In genomic region chr19:7943444-7944176, GRCh38 we compare ENCODE assay signal across 8 cellular contexts. TPM values are rescaled to one million over a fixed set of nuclear protein-coding genes. Genes with fewer than 3 reads are reported as not detected.
DNase-seq lines count a peak whose midpoint lies in the region; ATAC-seq and TF ChIP-seq lines count a peak whose summit lies in the region.

TIMM44 (minus strand) TSS chr19:7943666; CDS start chr19:7943651, 15 bp downstream.

- intact Hi-C loops in left ventricle myocardium inferior (cut with micrococcal nuclease): no loop called here

- TF ChIP-seq POLR2A in GM15510 (IDR thresholded peaks at IDR 0.05; ENCODE audit: borderline replicate concordance, extremely low read depth, insufficient read length): peak; percentile 90

- peaks cover 32% of the 10 kb centered on the region for H3K4me1 ChIP-seq in left ventricle myocardium inferior

- peak within 1 kb of the TSS; percentile 94 for H3K4me3 Mint-ChIP-seq in T-helper 17 cell
- peak within 1 kb of the TSS; percentile 92 for H3K4me3 Mint-ChIP-seq in progenitor cell of endocrine pancreas (ENCODE audit: low read depth)

- ATAC-seq in HG02885 (IDR thresholded peaks at IDR 0.05; ENCODE audit: poor library complexity, unreplicated experiment): peak; percentile 98
- peak; percentile 97 for ATAC-seq in T-helper 17 cell

- peak; percentile 97 for DNase-seq in NCI-H1694 treated with DMSO at 0.1 percent for 48 hours (lab: John Stamatoyannopoulos, UW)
- peak; percentile 96 to 97 (median 96) for DNase-seq in T-helper 17 cell
- DNase-seq in amygdala (lab: John Stamatoyannopoulos, UW): peak; percentile 82 to 100 (median 99)
- DNase-seq in left ventricle myocardium inferior: peak; percentile 99
- DNase-seq in progenitor cell of endocrine pancreas (ENCODE audit: low spot score, unreplicated experiment): peak; percentile 96
- DNase-seq in ureter (ENCODE audit: low spot score): peak; percentile 99

- H3K9me3 ChIP-seq in T-helper 17 cell (ENCODE audit: control insufficient read depth, low read length, poor library complexity, severe bottlenecking): no peaks in the 10 kb centered on the region
- H3K9me3 ChIP-seq in left ventricle myocardium inferior (replicated peaks): no peaks in the 10 kb centered on the region

- H3K27ac Mint-ChIP-seq in T-helper 17 cell: peak within 1 kb of the TSS; percentile 95
- H3K27ac Mint-ChIP-seq in progenitor cell of endocrine pancreas: peak within 1 kb of the TSS; percentile 100

- H3K27me3 Mint-ChIP-seq in T-helper 17 cell: no peaks in the 10 kb centered on the region
- H3K27me3 Mint-ChIP-seq in progenitor cell of endocrine pancreas: no peaks in the 10 kb centered on the region

- peaks cover 23% of the 10 kb centered on the region for H3K36me3 ChIP-seq in left ventricle myocardium inferior

- no peaks in the 10 kb centered on the region for H3K9me3 Mint-ChIP-seq in progenitor cell of endocrine pancreas (ENCODE audit: low read depth)

- H3K4me3 ChIP-seq in left ventricle myocardium inferior: peak within 1 kb of the TSS; percentile 75

- H3K4me1 Mint-ChIP-seq in T-helper 17 cell (peaks cover 24% of the 10 kb centered on the region), progenitor cell of endocrine pancreas (ENCODE audit: low read depth) (peaks cover 7% of the 10 kb centered on the region)

- no peaks in the 10 kb centered on the region for H3K36me3 Mint-ChIP-seq in T-helper 17 cell (ENCODE audit: low read depth)
- H3K36me3 Mint-ChIP-seq in progenitor cell of endocrine pancreas (ENCODE audit: insufficient read depth): peaks cover 9% of the 10 kb centered on the region

- no peaks in the 10 kb centered on the region for H3K27me3 ChIP-seq in left ventricle myocardium inferior (ENCODE audit: low read depth)

- peak within 1 kb of the TSS; percentile 95 for H3K27ac ChIP-seq in left ventricle myocardium inferior (replicated peaks)

- no peak for TF ChIP-seq CTCF in left ventricle myocardium inferior (IDR thresholded peaks at IDR 0.05; ENCODE audit: borderline replicate concordance)
- no peak for TF ChIP-seq CTCF in progenitor cell of endocrine pancreas (IDR thresholded peaks at IDR 0.05; ENCODE audit: unreplicated experiment)

RNA-seq across cellular contexts. Expression of gene TIMM44, which starts in this region (rescaled TPM):
- total RNA-seq in T-helper 17 cell (10 to 100 TPM; 89.5 to 93.1 TPM), left ventricle myocardium inferior (89.1 TPM), progenitor cell of endocrine pancreas (75.0 and 75.2 TPM in 2 replicates), ureter (78.3 TPM)

Comparison
In these comparisons a context has a peak if more than half of its experiments do, and no peak if none do; other contexts are left out.
1. Peak in every context shown above with its lines: DNase-seq, ATAC-seq, H3K4me3 ChIP-seq and H3K27ac ChIP-seq.